8 cellular contexts compared by ENCODE assay signal in genomic region chr5:142109356-142110045, GRCh38. TPM values are rescaled to one million over a fixed set of nuclear protein-coding genes. Genes with fewer than 3 reads are reported as not detected.
A peak's percentile ranks its signal among the peaks of the same experiment; 100 is the strongest.
DNase-seq lines count a peak whose midpoint lies in the region; ATAC-seq and TF ChIP-seq lines count a peak whose summit lies in the region.

No MANE protein-coding gene starts in this region.

- H3K4me3 Mint-ChIP-seq in dendritic cell treated with granulocyte-macrophage colony-stimulating factor and Interleukin-4, amounts not matched to agents 40 ng/mL and 50 ng/mL, for 4 days, result peak overlapping the region; percentile 95

- POLR2A ChIA-PET in RWPE1 (lab: Yijun Ruan, JAX; ENCODE audit: low non-redundant PET), result no interaction called here
- POLR2A ChIA-PET in GM10248 (lab: Yijun Ruan, JAX), result interaction anchor here (0.6 kb wide), 1 partner anchor 152 kb away, joined by 3 read pairs; no protein-coding TSS in a partner anchor

- intact Hi-C loops in dendritic cell treated with granulocyte-macrophage colony-stimulating factor and Interleukin-4, amounts not matched to agents 40 ng/mL and 50 ng/mL, for 4 days (cut with micrococcal nuclease), result loop anchor here (5.0 kb wide), 1 partner anchor 38 kb away; no protein-coding TSS in a partner anchor
- intact Hi-C loops in tibial artery (cut with DNase I; ENCODE audit: low total_unique reads), result loop anchor here (5.0 kb wide), 1 partner anchor 47 kb away; no protein-coding TSS in a partner anchor

- H3K9me3 Mint-ChIP-seq in dendritic cell treated with granulocyte-macrophage colony-stimulating factor and Interleukin-4, amounts not matched to agents 40 ng/mL and 50 ng/mL, for 4 days, result no peaks in the 10 kb centered on the region

- H3K27me3 ChIP-seq in BE2C (no peaks in the 10 kb centered on the region), tibial artery (no peaks in the 10 kb centered on the region)

- no peaks in the 10 kb centered on the region for H3K27me3 Mint-ChIP-seq in dendritic cell treated with granulocyte-macrophage colony-stimulating factor and Interleukin-4, amounts not matched to agents 40 ng/mL and 50 ng/mL, for 4 days

- H3K27ac Mint-ChIP-seq in dendritic cell treated with granulocyte-macrophage colony-stimulating factor and Interleukin-4, amounts not matched to agents 40 ng/mL and 50 ng/mL, for 4 days, result peak overlapping the region; percentile 91

- TF ChIP-seq CTCF in BE2C (IDR thresholded peaks at IDR 0.05; ENCODE audit: low read depth, low read length), result no peak
- no peak for TF ChIP-seq CTCF in RWPE1 (conservative IDR thresholded peaks at IDR 0.05; ENCODE audit: low read depth)
- no peak for TF ChIP-seq CTCF in tibial artery (IDR thresholded peaks at IDR 0.05)
- TF ChIP-seq CTCF in GM10248 (IDR thresholded peaks at IDR 0.05; ENCODE audit: control extremely low read depth, extremely low read depth, low read depth, missing control alignments), result no peak

- H3K4me1 ChIP-seq in BE2C, result peaks cover 9% of the 10 kb centered on the region
- peaks cover 0 to 80% (median 37%) of the 10 kb centered on the region in 4 donors for H3K4me1 ChIP-seq in tibial artery

- H3K27ac ChIP-seq in RWPE1 (peak overlapping the region; percentile 90), tibial artery (peak overlapping the region; percentile 99)

- CTCF ChIA-PET in RWPE1 (lab: Yijun Ruan, JAX) (interaction anchor here (1.0 to 1.2 kb wide), 2 partner anchors 140 to 440 kb away, joined by 3 read pairs; partner anchors contain the start of gene RNF14), GM10248 (lab: Yijun Ruan, JAX) (interaction anchor here (1.2 kb wide), 1 partner anchor 230 kb away, joined by 3 read pairs; no protein-coding TSS in a partner anchor)

- peak overlapping the region; percentile 99 for H3K4me3 ChIP-seq in BE2C (ENCODE audit: low read depth, low read length)
- H3K4me3 ChIP-seq in tibial artery, result peak overlapping the region; percentile 87 to 89

- H3K4me1 Mint-ChIP-seq in dendritic cell treated with granulocyte-macrophage colony-stimulating factor and Interleukin-4, amounts not matched to agents 40 ng/mL and 50 ng/mL, for 4 days (ENCODE audit: low read depth), result peaks cover 39% of the 10 kb centered on the region

- H3K36me3 ChIP-seq in BE2C, result peaks cover 11% of the 10 kb centered on the region
- H3K36me3 ChIP-seq in tibial artery, result no peaks in the 10 kb centered on the region

- peak; percentile 4 for ATAC-seq in GM21619 (IDR thresholded peaks at IDR 0.05; ENCODE audit: unreplicated experiment)
- no peak for ATAC-seq in GM19397 (IDR thresholded peaks at IDR 0.05; ENCODE audit: unreplicated experiment)

- DNase-seq in BE2C, result peak; percentile 16
- peak; percentile 38 for DNase-seq in RWPE1 (ENCODE audit: low spot score)
- DNase-seq in lung microvascular endothelial cell (ENCODE audit: low read depth in 2 of 2), result peak; percentile 28 to 35
- DNase-seq in tibial artery, result peak in 1 of 2 donors; percentile 25
- DNase-seq in GM10248 (ENCODE audit: extremely low spot score), result no peak

- peaks cover 20% of the 10 kb centered on the region for H3K36me3 Mint-ChIP-seq in dendritic cell treated with granulocyte-macrophage colony-stimulating factor and Interleukin-4, amounts not matched to agents 40 ng/mL and 50 ng/mL, for 4 days (ENCODE audit: low read depth)

- no peaks in the 10 kb centered on the region for H3K9me3 ChIP-seq in BE2C
- no peaks in the 10 kb centered on the region for H3K9me3 ChIP-seq in tibial artery

RNA-seq across cellular contexts. Expression of gene NDFIP1, which starts 0.9 kb away (rescaled TPM):
- polyA plus RNA-seq in BE2C (2012; ENCODE audit: insufficient read depth, insufficient read length, low read depth), result 155 TPM
- total RNA-seq in lung microvascular endothelial cell, result 37.7 and 53.0 TPM in 2 replicates
